In genomic region chr21:38247054-38247453, GRCh38 we compare ENCODE assay signal across 2 cellular contexts. TPM values are rescaled to one million over a fixed set of nuclear protein-coding genes. Genes with fewer than 3 reads are reported as not detected.
"Had no signal": no experiment of that assay in that cellular context is flagged by ENCODE, and none has a peak within 500 bp of the region (broad histone marks: within the 10 kb centered on the region; RNA-seq: fewer than 3 reads in every experiment).

No MANE protein-coding gene starts in this region.

RNA-seq across cellular contexts. Expression of gene KCNJ15, which starts 9.7 kb away (rescaled TPM):
- total RNA-seq: frontal cortex had no signal
- polyA plus RNA-seq: immature natural killer cell had no signal
